In genomic region chr6:16130437-16130891, GRCh38 we compare ENCODE assay signal across 1 cellular context.
A peak's percentile ranks its signal among the peaks of the same experiment; 100 is the strongest.
TF ChIP-seq lines count a peak whose summit lies in the region.

No MANE protein-coding gene starts in this region.

TF ChIP-seq in K562, 482 proteins besides CTCF, POLR2A, EP300 and RAD21 (continued from another document and continues in another):
- TF ChIP-seq FOXA3 (CRISPR knock-in tag; conservative IDR thresholded peaks at IDR 0.05 in 1 of 2, IDR thresholded peaks at IDR 0.05 in 1 of 2), result no peak
- TF ChIP-seq TFE3 (CRISPR knock-in tag; IDR thresholded peaks at IDR 0.05), result no peak
- TF ChIP-seq FIP1L1 (IDR thresholded peaks at IDR 0.05; ENCODE audit: low read depth, low read length, poor library complexity, severe bottlenecking), result no peak
- TF ChIP-seq PRPF4 (IDR thresholded peaks at IDR 0.05; ENCODE audit: insufficient read depth, low read depth, low read length, poor library complexity, severe bottlenecking), result no peak
- TF ChIP-seq ZFP91 (CRISPR knock-in tag; IDR thresholded peaks at IDR 0.05), result no peak
- no peak for TF ChIP-seq ZNF583 (CRISPR knock-in tag; IDR thresholded peaks at IDR 0.05)
- no peak for TF ChIP-seq HINFP (tag; conservative IDR thresholded peaks at IDR 0.05; ENCODE audit: low read depth)
- no peak for TF ChIP-seq RFX7 (CRISPR knock-in tag; IDR thresholded peaks at IDR 0.05)
- no peak for TF ChIP-seq ZBTB43 (CRISPR knock-in tag; IDR thresholded peaks at IDR 0.05)
- TF ChIP-seq ETV5 (CRISPR knock-in tag; IDR thresholded peaks at IDR 0.05; ENCODE audit: low read depth), result no peak
- peak; percentile 73; the same call in 1 of the 2 replicates for TF ChIP-seq KAT7 (CRISPR knock-in tag; IDR thresholded peaks at IDR 0.05; ENCODE audit: borderline replicate concordance)
- TF ChIP-seq KDM4B (IDR thresholded peaks at IDR 0.05; ENCODE audit: borderline replicate concordance in 2 of 2, low read depth in 1 of 2), result no peak
- no peak for TF ChIP-seq FOXJ2 (tag; IDR thresholded peaks at IDR 0.05)
- TF ChIP-seq ZNF146 (CRISPR knock-in tag; IDR thresholded peaks at IDR 0.05; ENCODE audit: unreplicated experiment), result no peak
- no peak for TF ChIP-seq ZNF316 (IDR thresholded peaks at IDR 0.05)
- TF ChIP-seq BRD9 (IDR thresholded peaks at IDR 0.05; ENCODE audit: low read depth, partially characterized antibody), result no peak
- no peak for TF ChIP-seq DLX4 (CRISPR knock-in tag; IDR thresholded peaks at IDR 0.05)
- no peak for TF ChIP-seq ZNF778 (CRISPR knock-in tag; IDR thresholded peaks at IDR 0.05)
- no peak for TF ChIP-seq TSHZ1 (CRISPR knock-in tag; IDR thresholded peaks at IDR 0.05)
- no peak for TF ChIP-seq ZNF165 (CRISPR knock-in tag; IDR thresholded peaks at IDR 0.05; ENCODE audit: borderline replicate concordance)
- TF ChIP-seq PYGO2 (tag; IDR thresholded peaks at IDR 0.05), result no peak
- TF ChIP-seq SMARCA5 (IDR thresholded peaks at IDR 0.05), result no peak
- TF ChIP-seq CHD2 (IDR thresholded peaks at IDR 0.05; ENCODE audit: low read depth, low read length), result no peak
- no peak for TF ChIP-seq CBX2 (IDR thresholded peaks at IDR 0.05; ENCODE audit: insufficient read depth, low read length, poor library complexity, severe bottlenecking)
- no peak for TF ChIP-seq TARDBP (IDR thresholded peaks at IDR 0.05)
- TF ChIP-seq ZNF318 (IDR thresholded peaks at IDR 0.05; ENCODE audit: borderline replicate concordance in 1 of 2, low read depth in 1 of 2), result no peak
- no peak for TF ChIP-seq ETS1 (conservative IDR thresholded peaks at IDR 0.05; ENCODE audit: control insufficient read depth, low read depth, low read length)
- TF ChIP-seq ZMIZ1 (IDR thresholded peaks at IDR 0.05; ENCODE audit: low read depth in 2 of 2, low read length in 2 of 2), result no peak
- no peak for TF ChIP-seq ZFP1 (CRISPR knock-in tag; IDR thresholded peaks at IDR 0.05)
- no peak for TF ChIP-seq ZC3H8 (IDR thresholded peaks at IDR 0.05)
- no peak for TF ChIP-seq ZNF740 (CRISPR knock-in tag; IDR thresholded peaks at IDR 0.05)
- TF ChIP-seq ZNF740 (tag; IDR thresholded peaks at IDR 0.05), result no peak
- no peak for TF ChIP-seq HIVEP1 (CRISPR knock-in tag; IDR thresholded peaks at IDR 0.05)
